ENCODE assay signal across 2 cellular contexts in the genomic region with DNA sequence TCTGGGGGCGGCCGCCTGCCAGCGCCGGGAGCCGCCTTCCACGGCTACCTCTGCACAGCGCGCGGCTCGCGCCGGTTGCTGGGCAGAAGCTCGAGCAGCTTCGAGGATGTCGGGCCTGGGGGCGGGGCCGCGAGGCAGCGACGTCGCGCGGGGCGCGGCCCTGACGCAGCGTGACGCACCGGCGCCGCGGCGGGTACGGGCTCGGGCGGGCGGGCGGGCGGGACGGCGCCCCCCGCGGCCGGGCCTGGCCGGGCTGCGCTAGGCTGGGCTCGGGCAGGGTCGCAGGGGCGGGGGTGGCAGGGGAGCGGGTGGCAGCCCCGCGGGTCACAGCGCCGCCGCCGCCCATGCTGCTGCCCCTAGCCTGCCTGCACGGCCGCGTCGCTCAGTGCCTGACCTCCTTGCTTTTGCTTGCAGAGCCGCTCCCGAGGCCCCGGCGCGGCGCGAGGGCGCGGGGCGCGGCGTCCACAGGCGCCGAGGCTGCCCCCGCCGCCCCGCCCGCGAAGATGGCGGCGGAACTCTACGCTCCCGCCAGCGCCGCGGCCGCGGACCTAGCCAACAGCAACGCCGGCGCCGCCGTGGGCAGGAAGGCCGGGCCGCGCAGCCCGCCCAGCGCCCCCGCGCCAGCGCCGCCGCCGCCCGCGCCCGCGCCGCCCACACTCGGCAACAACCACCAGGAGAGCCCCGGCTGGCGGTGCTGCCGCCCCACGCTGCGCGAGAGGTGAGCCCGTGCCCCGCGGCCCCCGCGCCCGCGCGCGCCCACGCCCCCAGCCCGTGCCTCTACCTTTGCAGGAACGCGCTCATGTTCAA.
TF ChIP-seq lines count a peak whose summit lies in the region.

BTBD6 (plus strand) TSS at position 166 of the 807 bp plus-strand sequence; CDS start at position 345, 179 bp downstream.

TF ChIP-seq in liver, 16 proteins besides CTCF, POLR2A, EP300 and RAD21 (continued from another document):
- TF ChIP-seq, protein P1, sequence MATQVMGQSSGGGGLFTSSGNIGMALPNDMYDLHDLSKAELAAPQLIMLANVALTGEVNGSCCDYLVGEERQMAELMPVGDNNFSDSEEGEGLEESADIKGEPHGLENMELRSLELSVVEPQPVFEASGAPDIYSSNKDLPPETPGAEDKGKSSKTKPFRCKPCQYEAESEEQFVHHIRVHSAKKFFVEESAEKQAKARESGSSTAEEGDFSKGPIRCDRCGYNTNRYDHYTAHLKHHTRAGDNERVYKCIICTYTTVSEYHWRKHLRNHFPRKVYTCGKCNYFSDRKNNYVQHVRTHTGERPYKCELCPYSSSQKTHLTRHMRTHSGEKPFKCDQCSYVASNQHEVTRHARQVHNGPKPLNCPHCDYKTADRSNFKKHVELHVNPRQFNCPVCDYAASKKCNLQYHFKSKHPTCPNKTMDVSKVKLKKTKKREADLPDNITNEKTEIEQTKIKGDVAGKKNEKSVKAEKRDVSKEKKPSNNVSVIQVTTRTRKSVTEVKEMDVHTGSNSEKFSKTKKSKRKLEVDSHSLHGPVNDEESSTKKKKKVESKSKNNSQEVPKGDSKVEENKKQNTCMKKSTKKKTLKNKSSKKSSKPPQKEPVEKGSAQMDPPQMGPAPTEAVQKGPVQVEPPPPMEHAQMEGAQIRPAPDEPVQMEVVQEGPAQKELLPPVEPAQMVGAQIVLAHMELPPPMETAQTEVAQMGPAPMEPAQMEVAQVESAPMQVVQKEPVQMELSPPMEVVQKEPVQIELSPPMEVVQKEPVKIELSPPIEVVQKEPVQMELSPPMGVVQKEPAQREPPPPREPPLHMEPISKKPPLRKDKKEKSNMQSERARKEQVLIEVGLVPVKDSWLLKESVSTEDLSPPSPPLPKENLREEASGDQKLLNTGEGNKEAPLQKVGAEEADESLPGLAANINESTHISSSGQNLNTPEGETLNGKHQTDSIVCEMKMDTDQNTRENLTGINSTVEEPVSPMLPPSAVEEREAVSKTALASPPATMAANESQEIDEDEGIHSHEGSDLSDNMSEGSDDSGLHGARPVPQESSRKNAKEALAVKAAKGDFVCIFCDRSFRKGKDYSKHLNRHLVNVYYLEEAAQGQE (IDR thresholded peaks at IDR 0.05) = no peak
- TF ChIP-seq, protein P2, sequence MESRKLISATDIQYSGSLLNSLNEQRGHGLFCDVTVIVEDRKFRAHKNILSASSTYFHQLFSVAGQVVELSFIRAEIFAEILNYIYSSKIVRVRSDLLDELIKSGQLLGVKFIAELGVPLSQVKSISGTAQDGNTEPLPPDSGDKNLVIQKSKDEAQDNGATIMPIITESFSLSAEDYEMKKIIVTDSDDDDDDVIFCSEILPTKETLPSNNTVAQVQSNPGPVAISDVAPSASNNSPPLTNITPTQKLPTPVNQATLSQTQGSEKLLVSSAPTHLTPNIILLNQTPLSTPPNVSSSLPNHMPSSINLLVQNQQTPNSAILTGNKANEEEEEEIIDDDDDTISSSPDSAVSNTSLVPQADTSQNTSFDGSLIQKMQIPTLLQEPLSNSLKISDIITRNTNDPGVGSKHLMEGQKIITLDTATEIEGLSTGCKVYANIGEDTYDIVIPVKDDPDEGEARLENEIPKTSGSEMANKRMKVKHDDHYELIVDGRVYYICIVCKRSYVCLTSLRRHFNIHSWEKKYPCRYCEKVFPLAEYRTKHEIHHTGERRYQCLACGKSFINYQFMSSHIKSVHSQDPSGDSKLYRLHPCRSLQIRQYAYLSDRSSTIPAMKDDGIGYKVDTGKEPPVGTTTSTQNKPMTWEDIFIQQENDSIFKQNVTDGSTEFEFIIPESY (IDR thresholded peaks at IDR 0.05) = no peak
- TF ChIP-seq SP1 (IDR thresholded peaks at IDR 0.05) = no peak

TF ChIP-seq in HepG2, 621 proteins besides CTCF, POLR2A, EP300 and RAD21 (continued from another document):
- TF ChIP-seq MED13 (CRISPR knock-in tag; IDR thresholded peaks at IDR 0.05) (no peak), PHF8 (CRISPR knock-in tag; IDR thresholded peaks at IDR 0.05) (no peak), CENPX (CRISPR knock-in tag; IDR thresholded peaks at IDR 0.05) (no peak)
